8 cellular contexts compared by ENCODE assay signal in the genomic region with DNA sequence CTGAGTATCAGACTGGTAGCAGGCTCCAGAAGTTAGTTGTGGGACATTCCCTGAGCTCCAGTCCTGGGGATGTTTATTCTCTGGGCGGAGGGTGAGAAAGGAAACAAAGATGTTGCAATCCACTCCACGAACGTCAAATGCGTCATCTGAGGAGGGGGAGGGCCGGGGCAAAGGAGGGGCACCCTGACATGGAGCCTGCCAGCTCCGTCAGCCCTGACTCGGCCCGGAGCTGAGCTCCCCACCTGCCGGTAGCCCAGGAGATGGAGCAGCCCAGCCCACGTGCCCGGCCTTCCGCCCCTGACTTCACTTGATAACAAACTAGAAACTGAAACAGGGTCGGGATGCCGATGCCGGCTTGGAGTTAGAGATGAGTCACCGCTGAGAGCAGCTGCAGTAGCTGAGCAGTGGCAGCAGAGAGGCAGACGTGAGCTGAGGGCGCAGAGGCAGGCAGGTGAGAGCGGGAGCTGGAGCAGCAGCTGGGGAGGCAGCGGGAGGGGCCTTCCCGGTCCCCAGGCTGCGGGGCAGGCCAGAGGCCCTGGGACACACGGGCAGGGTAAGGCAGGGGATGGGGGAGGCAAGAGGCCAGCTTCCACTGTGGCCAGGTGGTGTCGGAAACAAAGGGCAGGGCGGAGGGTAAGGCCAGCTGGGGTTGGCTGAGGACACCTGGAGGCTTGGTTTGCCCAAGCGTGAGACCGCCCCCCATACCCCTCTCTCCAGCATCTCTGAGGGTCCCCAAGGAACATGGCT. TPM values are rescaled to one million over a fixed set of nuclear protein-coding genes. Genes with fewer than 3 reads are reported as not detected.
DNase-seq lines count a peak whose midpoint lies in the region; ATAC-seq, FAIRE-seq and TF ChIP-seq lines count a peak whose summit lies in the region.

A gene (plus strand): TSS at position 391 of the 747 bp plus-strand sequence. CDS start 351 bp downstream, at position 742.

- DNase-seq in COLO829 (ENCODE audit: low spot score), result peak; percentile 98
- peak; percentile 85 to 87 for DNase-seq in HL-60 (ENCODE audit: low read depth in 1 of 2, low spot score in 1 of 2)
- DNase-seq in activated CD8-positive, alpha-beta memory T cell treated with anti-CD3 and anti-CD28 coated beads, Interleukin-2, amount 50 U/mL, for 4 hours, result peak; percentile 95
- peak; percentile 99 for DNase-seq in endothelial cell of umbilical vein (ENCODE audit: low read depth, low spot score)
- peak; percentile 75 for DNase-seq in midbrain (lab: John Stamatoyannopoulos, UW)
- peak; percentile 85 to 93 for DNase-seq in stimulated activated CD8-positive, alpha-beta memory T cell treated with anti-CD3 and anti-CD28 coated beads, Interleukin-2, amount 100 ng/mL, for 48 hours (ENCODE audit: low read depth in 2 of 2)

- TF ChIP-seq POLR2A in endothelial cell of umbilical vein (IDR thresholded peaks at IDR 0.05; ENCODE audit: low read depth, low read length), result peak; percentile 75

- H4K20me1 ChIP-seq in OCI-LY1 (ENCODE audit: insufficient read depth, low read length) (no peaks in the 10 kb centered on the region), endothelial cell of umbilical vein (replicated peaks; ENCODE audit: control insufficient read depth, extremely low read depth, insufficient read depth, low read length) (no peaks in the 10 kb centered on the region)

- intact Hi-C loops in endothelial cell of umbilical vein (cut with micrococcal nuclease), result loop anchor here (1.0 kb wide), 4 partner anchors 8 to 170 kb away; a partner anchor contains a TSS

- H3K9me3 ChIP-seq in OCI-LY1 (ENCODE audit: low read length) (no peaks in the 10 kb centered on the region), endothelial cell of umbilical vein (replicated peaks; ENCODE audit: control insufficient read depth, insufficient read depth, low read length) (no peaks in the 10 kb centered on the region)

- no peaks in the 10 kb centered on the region for H3K9me2 ChIP-seq in OCI-LY1 (ENCODE audit: low read depth, low read length)

- H3K9ac ChIP-seq in OCI-LY1 (ENCODE audit: low read length) (peak within 1 kb of the TSS; percentile 75), endothelial cell of umbilical vein (replicated peaks; ENCODE audit: extremely low read depth, insufficient read depth, low read length) (peak within 1 kb of the TSS; percentile 67)

- no peak for TF ChIP-seq CTCF in HL-60 (IDR thresholded peaks at IDR 0.05; ENCODE audit: insufficient read depth, low read length)
- peak; percentile 33; the same call in 1 of the 2 replicates for TF ChIP-seq CTCF in OCI-LY1 (IDR thresholded peaks at IDR 0.05; ENCODE audit: low read length)
- TF ChIP-seq CTCF in endothelial cell of umbilical vein (IDR thresholded peaks at IDR 0.05; ENCODE audit: extremely low read depth in 1 of 2, insufficient read depth in 1 of 2, low read depth in 1 of 2, low read length in 2 of 2), result peak; percentile 30 to 54

- peak within 1 kb of the TSS; percentile 17 for H3K27ac ChIP-seq in HL-60 (replicated peaks)
- H3K27ac ChIP-seq in OCI-LY1 (ENCODE audit: low read depth, low read length, poor library complexity, severe bottlenecking), result peak within 1 kb of the TSS; percentile 96
- peak within 1 kb of the TSS; percentile 86 for H3K27ac ChIP-seq in endothelial cell of umbilical vein (ENCODE audit: insufficient read depth, low read depth, low read length)

- peak within 1 kb of the TSS; percentile 88 for H3K4me2 ChIP-seq in OCI-LY1 (ENCODE audit: low read length)
- H3K4me2 ChIP-seq in endothelial cell of umbilical vein (ENCODE audit: insufficient read depth, low read length), result peak within 1 kb of the TSS; percentile 21

- H3K4me3 ChIP-seq in HL-60 (replicated peaks; ENCODE audit: insufficient read depth, low read length), result peak within 1 kb of the TSS; percentile 54
- peak within 1 kb of the TSS; percentile 66 for H3K4me3 ChIP-seq in OCI-LY1 (ENCODE audit: low read depth, low read length, poor library complexity, severe bottlenecking)
- peak within 1 kb of the TSS in 1 of 3 experiments; percentile 24 for H3K4me3 ChIP-seq in endothelial cell of umbilical vein (replicated peaks in 1 of 3; ENCODE audit: insufficient read depth in 1 of 3, low read depth in 1 of 3, low read length in 3 of 3)

- peaks cover 86% of the 10 kb centered on the region for H3K4me1 ChIP-seq in OCI-LY1 (ENCODE audit: insufficient read depth, low read length, severe bottlenecking)
- H3K4me1 ChIP-seq in endothelial cell of umbilical vein (ENCODE audit: control insufficient read depth, extremely low read depth, insufficient read depth, low read length), result peaks cover 21% of the 10 kb centered on the region

- no peaks in the 10 kb centered on the region for H3F3A ChIP-seq in OCI-LY1 (ENCODE audit: insufficient read depth, low read length)

- FAIRE-seq in endothelial cell of umbilical vein (lab: Jason Lieb, UNC), result peak; percentile 98

- H2AFZ ChIP-seq in OCI-LY1 (ENCODE audit: low read length) (no peak within 1 kb of the TSS), endothelial cell of umbilical vein (ENCODE audit: low read depth, low read length) (no peak within 1 kb of the TSS)

- POLR2A ChIA-PET in endothelial cell of umbilical vein (lab: Charles Lee), result interaction anchor here (1.1 to 1.5 kb wide), 4 partner anchors 9 to 172 kb away, joined by 4 to 8 read pairs (median 6); a partner anchor contains a TSS

- CTCF ChIA-PET in endothelial cell of umbilical vein (lab: Charles Lee), result interaction anchor here (0.8 to 1.8 kb wide), 12 partner anchors 9 to 266 kb away, joined by 3 to 11 read pairs (median 3); no protein-coding TSS in a partner anchor

- H3K36me3 ChIP-seq in OCI-LY1 (ENCODE audit: insufficient read depth, low read length), result peaks cover 7% of the 10 kb centered on the region
- peaks cover 2 to 3% of the 10 kb centered on the region in 2 experiments for H3K36me3 ChIP-seq in endothelial cell of umbilical vein (ENCODE audit: control insufficient read depth in 2 of 2, extremely low read depth in 1 of 2, insufficient read depth in 2 of 2, low read length in 2 of 2)

- dilution Hi-C loops in endothelial cell of umbilical vein (cut with MboI; ENCODE audit: extremely low pct_ligation_motif_present, low sequenced_read_pairs), result no loop called here

- ATAC-seq in GM19463 (IDR thresholded peaks at IDR 0.05; ENCODE audit: unreplicated experiment), result peak; percentile 61

- H3K27me3 ChIP-seq in HL-60 (ENCODE audit: insufficient read depth, poor library complexity, severe bottlenecking), result no peaks in the 10 kb centered on the region
- H3K27me3 ChIP-seq in OCI-LY1 (ENCODE audit: insufficient read depth, low read length), result no peaks in the 10 kb centered on the region
- H3K27me3 ChIP-seq in endothelial cell of umbilical vein (ENCODE audit: control insufficient read depth in 2 of 2, insufficient read depth in 2 of 2, low read length in 2 of 2), result no peaks in the 10 kb centered on the region

- no peaks in the 10 kb centered on the region for H3K79me2 ChIP-seq in OCI-LY1 (ENCODE audit: insufficient read depth, low read length)
- H3K79me2 ChIP-seq in endothelial cell of umbilical vein (ENCODE audit: control insufficient read depth, insufficient read depth, low read length), result no peaks in the 10 kb centered on the region

- H3K9me1 ChIP-seq in endothelial cell of umbilical vein (replicated peaks; ENCODE audit: control insufficient read depth, extremely low read depth, insufficient read depth, low read length), result no peaks in the 10 kb centered on the region

- no TSS peak for BruUV-seq in endothelial cell of umbilical vein (replicated peaks; lab: Mats Ljungman, UMichigan)

TF ChIP-seq in endothelial cell of umbilical vein, 7 proteins besides CTCF, POLR2A, EP300 and RAD21:
- TF ChIP-seq GATA2 (IDR thresholded peaks at IDR 0.05; ENCODE audit: insufficient read depth, insufficient read length, low read depth, low read length) (peak; percentile 62), FOS (IDR thresholded peaks at IDR 0.05; ENCODE audit: borderline replicate concordance, insufficient read depth, low read length) (peak; percentile 97), MYC (IDR thresholded peaks at IDR 0.05; ENCODE audit: low read depth, low read length) (no peak), JUN (IDR thresholded peaks at IDR 0.05; ENCODE audit: borderline replicate concordance, insufficient read depth, insufficient read length, low read depth) (peak; percentile 75), POLR2AphosphoS5 (IDR thresholded peaks at IDR 0.05; ENCODE audit: insufficient read depth, low read depth, low read length) (peak; percentile 92), EZH2 (IDR thresholded peaks at IDR 0.05; ENCODE audit: borderline replicate concordance, low read depth, low read length, severe bottlenecking) (no peak)
- TF ChIP-seq, protein P1, sequence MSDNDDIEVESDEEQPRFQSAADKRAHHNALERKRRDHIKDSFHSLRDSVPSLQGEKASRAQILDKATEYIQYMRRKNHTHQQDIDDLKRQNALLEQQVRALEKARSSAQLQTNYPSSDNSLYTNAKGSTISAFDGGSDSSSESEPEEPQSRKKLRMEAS (IDR thresholded peaks at IDR 0.05; ENCODE audit: insufficient read depth, insufficient read length), result peak; percentile 92

RNA-seq across cellular contexts. Expression of the gene that starts here (rescaled TPM):
- 5.4 and 6.4 TPM in 2 replicates for total RNA-seq in endothelial cell of umbilical vein
- 7.5 and 9.0 TPM in 2 replicates for polyA plus RNA-seq in endothelial cell of umbilical vein
- 5.5 and 6.0 TPM in 2 replicates for polyA plus RNA-seq in endothelial cell of umbilical vein (2011; cell fraction: cytosol; rRNA removed)
- 5.0 and 5.1 TPM in 2 replicates for polyA plus RNA-seq in endothelial cell of umbilical vein (2011; cell fraction: nucleus; rRNA removed)
- 8.6 and 9.9 TPM in 2 replicates for polyA plus RNA-seq in endothelial cell of umbilical vein (2012)
- 4.7 and 6.4 TPM in 2 replicates for polyA minus RNA-seq in endothelial cell of umbilical vein
- polyA minus RNA-seq in endothelial cell of umbilical vein (2011; cell fraction: cytosol; rRNA and poly(A)+ RNA removed), result 2.7 TPM
- polyA minus RNA-seq in endothelial cell of umbilical vein (2011; cell fraction: nucleus; rRNA and poly(A)+ RNA removed), result 11.3 and 15.8 TPM in 2 replicates

Comparison
In these comparisons a context has a peak if more than half of its experiments do, and no peak if none do; other contexts are left out.
1. H3K27ac ChIP-seq: peak in every context shown above with its lines; median percentile 96 in OCI-LY1; 86 in endothelial cell of umbilical vein; 17 in HL-60.